33 cellular contexts compared by ENCODE assay signal in the genomic region with DNA sequence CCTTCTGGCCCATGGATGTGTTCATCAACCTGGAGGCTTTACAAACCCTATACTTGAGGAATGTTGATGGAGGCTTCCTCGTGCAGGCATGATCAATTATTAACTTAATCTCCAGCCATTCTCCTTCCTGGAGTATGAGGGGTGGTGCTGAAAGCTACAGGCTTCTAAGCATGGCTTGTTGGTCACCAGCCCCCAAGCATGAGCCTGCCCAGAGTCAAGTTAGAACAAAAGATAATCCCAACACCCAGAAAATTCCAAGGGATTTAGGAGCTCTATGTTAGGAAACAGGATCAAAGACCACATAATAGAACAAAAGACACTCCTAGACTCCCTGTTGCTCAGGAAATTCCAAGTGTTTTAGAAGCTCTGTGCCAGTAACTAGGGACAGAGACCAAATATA.
DNase-seq lines count a peak whose midpoint lies in the region; ATAC-seq and TF ChIP-seq lines count a peak whose summit lies in the region.
"Had no signal": no experiment of that assay in that cellular context is flagged by ENCODE, and none has a peak within 500 bp of the region (broad histone marks: within the 10 kb centered on the region; RNA-seq: fewer than 3 reads in every experiment).

No MANE protein-coding gene starts in this region.

- peaks cover 0 to 11% (median 6%) of the 10 kb centered on the region in 9 donors for H3K36me3 ChIP-seq in heart right ventricle

- peaks cover 3% of the 10 kb centered on the region for H3K27me3 Mint-ChIP-seq in brain
- H3K27me3 Mint-ChIP-seq: activated CD8-positive, alpha-beta memory T cell treated with anti-CD3 and anti-CD28 coated beads, Interleukin-2, amount 10 ng/mL, durations not matched to agents 7 days and 5 days; CD4-positive, alpha-beta T cell; naive B cell had no signal

- no peaks in the 10 kb centered on the region for H3K27me3 ChIP-seq in heart right ventricle
- H3K27me3 ChIP-seq: body of pancreas, tibial nerve had no signal

- peaks cover 87% of the 10 kb centered on the region for H3K36me3 Mint-ChIP-seq in brain
- H3K36me3 Mint-ChIP-seq: activated CD8-positive, alpha-beta memory T cell treated with anti-CD3 and anti-CD28 coated beads, Interleukin-2, amount 10 ng/mL, durations not matched to agents 7 days and 5 days; naive B cell had no signal

- no peak overlapping the region for H3K4me3 Mint-ChIP-seq in brain
- H3K4me3 Mint-ChIP-seq: activated CD8-positive, alpha-beta memory T cell treated with anti-CD3 and anti-CD28 coated beads, Interleukin-2, amount 10 ng/mL, durations not matched to agents 7 days and 5 days; CD4-positive, alpha-beta T cell; H9; naive B cell; T-helper 2 cell treated with Interferon-gamma antibody and Interleukin-4, amounts not matched to agents 5 μg/mL and 100 μg/mL, for 36 hours had no signal

- no peak overlapping the region for H3K4me3 ChIP-seq in heart right ventricle
- H3K4me3 ChIP-seq: body of pancreas, PC-9, smooth muscle cell, tibial nerve had no signal

- peak overlapping the region in 3 of 5 experiments; percentile 20 to 89 (median 39) for H3K27ac Mint-ChIP-seq in brain
- H3K27ac Mint-ChIP-seq: activated CD8-positive, alpha-beta memory T cell treated with anti-CD3 and anti-CD28 coated beads, Interleukin-2, amount 10 ng/mL, durations not matched to agents 7 days and 5 days; CD4-positive, alpha-beta T cell; H9; naive B cell; T-helper 2 cell treated with Interferon-gamma antibody and Interleukin-4, amounts not matched to agents 5 μg/mL and 100 μg/mL, for 36 hours had no signal

- peaks cover 6% of the 10 kb centered on the region for H3K4me1 Mint-ChIP-seq in brain
- H3K4me1 Mint-ChIP-seq: activated CD8-positive, alpha-beta memory T cell treated with anti-CD3 and anti-CD28 coated beads, Interleukin-2, amount 10 ng/mL, durations not matched to agents 7 days and 5 days; naive B cell had no signal

- WGBS in heart right ventricle, 2 donors: 61 to 70% methylated on average over 1 of the region's 1 CpG

- TF ChIP-seq CTCF in brain (conservative IDR thresholded peaks at IDR 0.05): no peak
- no peak for TF ChIP-seq CTCF in heart right ventricle (IDR thresholded peaks at IDR 0.05)

- H3K4me1 ChIP-seq in heart right ventricle: no peaks in the 10 kb centered on the region
- H3K4me1 ChIP-seq: body of pancreas, tibial nerve had no signal

- intact Hi-C loops in heart right ventricle (cut with DNase I): no loop called here

- no peak for ATAC-seq in GM21786 (IDR thresholded peaks at IDR 0.05; ENCODE audit: unreplicated experiment)
- ATAC-seq in heart right ventricle: no peak
- ATAC-seq: activated CD8-positive, alpha-beta memory T cell treated with anti-CD3 and anti-CD28 coated beads, Interleukin-2, amount 10 ng/mL, durations not matched to agents 7 days and 5 days; body of pancreas; esophagus mucosa; left ventricle myocardium superior; Right ventricle myocardium inferior had no signal

- H3K9me3 ChIP-seq in heart right ventricle: no peaks in the 10 kb centered on the region
- H3K9me3 ChIP-seq: body of pancreas, tibial nerve had no signal

- peaks cover 0 to 10% (median 3%) of the 10 kb centered on the region in 5 experiments for H3K9me3 Mint-ChIP-seq in brain
- H3K9me3 Mint-ChIP-seq: CD4-positive, alpha-beta T cell; H9; T-helper 2 cell treated with Interferon-gamma antibody and Interleukin-4, amounts not matched to agents 5 μg/mL and 100 μg/mL, for 36 hours had no signal

- H3K27ac ChIP-seq in heart right ventricle: no peak overlapping the region
- H3K27ac ChIP-seq: 22Rv1, body of pancreas, PC-9, tibial nerve had no signal

- peak; percentile 54 for DNase-seq in DMS53 (lab: John Stamatoyannopoulos, UW)
- DNase-seq in DMS53 treated with DMSO at 0.1 percent for 48 hours (lab: John Stamatoyannopoulos, UW; ENCODE audit: unreplicated experiment): no peak
- DNase-seq in iPS-NIHi11 (ENCODE audit: low spot score): peak; percentile 64
- DNase-seq in renal cortical epithelial cell (ENCODE audit: low read depth): peak; percentile 70
- no peak for DNase-seq in HuH-7.5 (ENCODE audit: low spot score)
- DNase-seq in heart right ventricle: no peak
- DNase-seq: activated CD4-positive, alpha-beta T cell treated with anti-CD3 and anti-CD28 coated beads for 48 hours; activated CD8-positive, alpha-beta memory T cell treated with anti-CD3 and anti-CD28 coated beads, Interleukin-2, amount 10 ng/mL, durations not matched to agents 7 days and 5 days; activated naive CD4-positive, alpha-beta T cell; activated T-cell treated with anti-CD3 and anti-CD28 coated beads, Interleukin-2, amount 50 U/mL, for 48 hours; AML-193; body of pancreas; CD4-positive, alpha-beta T cell; effector CD4-positive, alpha-beta T cell; foreskin fibroblast; H9; Kasumi-1; left ventricle myocardium superior; MV-4-11; naive B cell; NCI-H146; NK-92 treated with Interleukin-12 subunit alpha and Interleukin-12 subunit beta, amount 100 ng/mL, for 24 hours; occipital lobe; PC-9; stimulated activated CD4-positive, alpha-beta T cell treated with anti-CD3 and anti-CD28 coated beads, Interleukin-1b, Interleukin-23, amount 100 ng/mL, for 48 hours had no signal

Comparison
In these comparisons a context has a peak if more than half of its experiments do, and no peak if none do; other contexts are left out.
1. DNase-seq: peak in DMS53 (single experiment), iPS-NIHi11 (single experiment) and renal cortical epithelial cell (single experiment); none in DMS53 treated with DMSO at 0.1 percent for 48 hours (single experiment), HuH-7.5 (single experiment) and heart right ventricle (0 of 2).